In the genomic region with DNA sequence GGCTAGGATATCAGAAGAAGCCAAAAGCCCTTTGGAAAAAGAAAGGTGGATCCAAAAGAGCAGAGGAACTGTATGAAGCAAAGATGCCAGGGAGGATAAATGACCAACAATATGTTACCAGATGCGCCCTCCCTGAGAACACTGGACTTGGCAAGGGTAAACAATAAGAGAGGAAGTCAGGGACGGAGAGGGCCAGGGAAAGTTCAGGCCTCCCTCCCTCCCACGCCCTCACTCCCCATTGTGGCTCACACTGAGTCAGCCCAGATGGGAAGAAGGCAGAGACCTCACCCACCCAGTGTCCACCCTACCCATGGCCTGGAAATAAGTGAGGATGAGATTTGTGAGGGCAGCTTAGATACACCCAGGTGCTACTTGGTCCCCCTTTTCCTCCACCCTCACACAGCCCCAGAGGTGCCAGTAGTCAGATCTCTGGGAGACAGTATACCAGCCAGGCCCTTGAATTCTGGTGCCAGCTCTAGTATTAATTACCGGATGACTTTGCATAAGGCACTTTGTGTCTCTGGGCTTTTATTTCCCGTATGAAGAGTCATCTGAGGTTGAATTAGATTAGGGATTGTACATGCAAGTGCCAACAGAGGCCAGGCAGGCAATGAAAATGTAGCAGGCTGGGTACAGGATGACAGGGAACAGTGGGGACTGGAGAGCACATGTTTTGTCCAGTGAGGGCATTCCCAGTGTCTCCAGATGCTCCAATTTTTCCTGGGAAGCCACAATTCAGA, we compare ENCODE assay signal across 16 cellular contexts. TPM values are rescaled to one million over a fixed set of nuclear protein-coding genes. Genes with fewer than 3 reads are reported as not detected.
A peak's percentile ranks its signal among the peaks of the same experiment; 100 is the strongest.
DNase-seq lines count a peak whose midpoint lies in the region; ATAC-seq and TF ChIP-seq lines count a peak whose summit lies in the region.
"Had no signal": no experiment of that assay in that cellular context is flagged by ENCODE, and none has a peak within 500 bp of the region (broad histone marks: within the 10 kb centered on the region; RNA-seq: fewer than 3 reads in every experiment).

No MANE protein-coding gene starts in this region.

- no peak overlapping the region for H3K4me3 Mint-ChIP-seq in activated naive CD4-positive, alpha-beta T cell treated with anti-CD3 and anti-CD28 coated beads, Interleukin-2, amount 10 ng/mL, durations not matched to agents 7 days and 5 days
- H3K4me3 Mint-ChIP-seq: mesothelial cell of epicardium; stimulated activated naive B cell treated with anti-CD40 and anti-IgM and Interleukin-4, amounts not matched to agents 10 μg/mL and 1 μg/mL and 100 μg/mL, for 72 hours had no signal

- H3K27ac ChIP-seq in neuronal stem cell (replicated peaks; ENCODE audit: low read length): no peak overlapping the region
- H3K27ac ChIP-seq: neutrophil had no signal

- no peaks in the 10 kb centered on the region for H3K36me3 ChIP-seq in neuronal stem cell (replicated peaks in 1 of 2; ENCODE audit: control insufficient read depth in 2 of 2, insufficient read depth in 2 of 2, low read length in 2 of 2)
- H3K36me3 ChIP-seq: neutrophil had no signal

- CTCF ChIA-PET in activated naive CD4-positive, alpha-beta T cell treated with anti-CD3 and anti-CD28 coated beads, Interleukin-2, amount 10 ng/mL, durations not matched to agents 7 days and 5 days (lab: Charles Lee): interaction anchor here (0.8 to 1.6 kb wide), 3 partner anchors 9 to 115 kb away, joined by 3 to 4 read pairs (median 3); no protein-coding TSS in a partner anchor

- H3K27me3 Mint-ChIP-seq in activated naive CD4-positive, alpha-beta T cell treated with anti-CD3 and anti-CD28 coated beads, Interleukin-2, amount 10 ng/mL, durations not matched to agents 7 days and 5 days: peaks cover 4% of the 10 kb centered on the region
- H3K27me3 Mint-ChIP-seq: stimulated activated naive B cell treated with anti-CD40 and anti-IgM and Interleukin-4, amounts not matched to agents 10 μg/mL and 1 μg/mL and 100 μg/mL, for 72 hours had no signal

- no peak overlapping the region for H2BK15ac ChIP-seq in neuronal stem cell (ENCODE audit: low read length)

- peak; percentile 72 for ATAC-seq in SK-N-SH treated with all-trans-retinoic acid at 6 μM for 48 hours
- ATAC-seq in HG02642 (IDR thresholded peaks at IDR 0.05; ENCODE audit: poor library complexity, unreplicated experiment): no peak
- ATAC-seq: stimulated activated naive B cell treated with anti-CD40 and anti-IgM and Interleukin-4, amounts not matched to agents 10 μg/mL and 1 μg/mL and 100 μg/mL, for 72 hours had no signal

- no peaks in the 10 kb centered on the region for H3K27me3 ChIP-seq in neuronal stem cell (ENCODE audit: control insufficient read depth in 3 of 3, insufficient read depth in 3 of 3, low read depth in 1 of 3, low read length in 3 of 3)
- H3K27me3 ChIP-seq: neutrophil had no signal

- no peak overlapping the region for H2AK5ac ChIP-seq in neuronal stem cell (ENCODE audit: low read depth, low read length)

- peaks cover 0 to 1% of the 10 kb centered on the region in 2 donors for H3K9me3 ChIP-seq in neuronal stem cell (replicated peaks in 1 of 2; ENCODE audit: control insufficient read depth in 2 of 2, insufficient read depth in 1 of 2, low read depth in 1 of 2, low read length in 2 of 2)
- H3K9me3 ChIP-seq: neutrophil had no signal

- H4K91ac ChIP-seq in neuronal stem cell (ENCODE audit: low read depth, low read length, poor library complexity): no peak overlapping the region

- peak; percentile 60 for DNase-seq in CD1c-positive myeloid dendritic cell (ENCODE audit: extremely low spot score)
- peak; percentile 52 for DNase-seq in fibroblast of the aortic adventitia (ENCODE audit: low read depth)
- DNase-seq in neuronal stem cell (ENCODE audit: low spot score): no peak
- no peak for DNase-seq in activated naive CD4-positive, alpha-beta T cell treated with anti-CD3 and anti-CD28 coated beads, Interleukin-2, amount 10 ng/mL, durations not matched to agents 7 days and 5 days
- DNase-seq in glomerular visceral epithelial cell (ENCODE audit: extremely low spot score): no peak
- no peak for DNase-seq in NCI-H345 treated with DMSO at 0.1 percent for 48 hours (lab: John Stamatoyannopoulos, UW; ENCODE audit: unreplicated experiment)
- DNase-seq: activated CD4-positive, CD25-positive, alpha-beta regulatory T cell; activated effector memory CD4-positive, alpha-beta T cell treated with anti-CD3 and anti-CD28 coated beads, Interleukin-2, amount 50 U/mL, for 16 hours; dorsolateral prefrontal cortex; H7; small intestine; stimulated activated naive B cell treated with anti-CD40 and anti-IgM and Interleukin-4, amounts not matched to agents 10 μg/mL and 1 μg/mL and 100 μg/mL, for 72 hours had no signal

- H3K4me2 ChIP-seq in neuronal stem cell (ENCODE audit: insufficient read depth, low read length, poor library complexity, severe bottlenecking): no peak overlapping the region

- no peak overlapping the region for H4K8ac ChIP-seq in neuronal stem cell (ENCODE audit: low read depth, low read length)

- H3K23ac ChIP-seq in neuronal stem cell (ENCODE audit: low read depth, low read length, poor library complexity): no peak overlapping the region

- H2BK12ac ChIP-seq in neuronal stem cell (ENCODE audit: low read length): no peak overlapping the region

- no CpG with 5 or more reads among the region's 5 CpGs for WGBS in neuronal stem cell (ENCODE audit: extremely low coverage in 2 of 2, insufficient read length in 2 of 2, insufficient replicate concordance in 1 of 2), 2 donors

- no peak for TF ChIP-seq CTCF in fibroblast of the aortic adventitia (IDR thresholded peaks at IDR 0.05; ENCODE audit: insufficient read depth, low read length)

- H3K36me3 Mint-ChIP-seq in activated naive CD4-positive, alpha-beta T cell treated with anti-CD3 and anti-CD28 coated beads, Interleukin-2, amount 10 ng/mL, durations not matched to agents 7 days and 5 days: no peaks in the 10 kb centered on the region
- H3K36me3 Mint-ChIP-seq: mesothelial cell of epicardium; stimulated activated naive B cell treated with anti-CD40 and anti-IgM and Interleukin-4, amounts not matched to agents 10 μg/mL and 1 μg/mL and 100 μg/mL, for 72 hours had no signal

- H3K4me1 Mint-ChIP-seq in activated naive CD4-positive, alpha-beta T cell treated with anti-CD3 and anti-CD28 coated beads, Interleukin-2, amount 10 ng/mL, durations not matched to agents 7 days and 5 days: peaks cover 2% of the 10 kb centered on the region
- H3K4me1 Mint-ChIP-seq: mesothelial cell of epicardium had no signal

- no peak overlapping the region for H3K27ac Mint-ChIP-seq in activated naive CD4-positive, alpha-beta T cell treated with anti-CD3 and anti-CD28 coated beads, Interleukin-2, amount 10 ng/mL, durations not matched to agents 7 days and 5 days
- H3K27ac Mint-ChIP-seq: mesothelial cell of epicardium; stimulated activated naive B cell treated with anti-CD40 and anti-IgM and Interleukin-4, amounts not matched to agents 10 μg/mL and 1 μg/mL and 100 μg/mL, for 72 hours had no signal

- peak overlapping the region; percentile 5 for H3K18ac ChIP-seq in neuronal stem cell (ENCODE audit: low read length)

- H3K4me3 ChIP-seq in fibroblast of the aortic adventitia (ENCODE audit: low read depth, low read length): no peak overlapping the region
- H3K4me3 ChIP-seq in neuronal stem cell (ENCODE audit: low read length in 2 of 2): no peak overlapping the region
- H3K4me3 ChIP-seq: dorsolateral prefrontal cortex had no signal

- H2BK120ac ChIP-seq in neuronal stem cell (ENCODE audit: low read depth, low read length): no peak overlapping the region

- peaks cover 0 to 3% of the 10 kb centered on the region in 2 donors for H3K4me1 ChIP-seq in neuronal stem cell (ENCODE audit: control insufficient read depth in 2 of 2, insufficient read depth in 1 of 2, low read depth in 1 of 2, low read length in 2 of 2)

- no peaks in the 10 kb centered on the region for H3K9me3 Mint-ChIP-seq in activated naive CD4-positive, alpha-beta T cell treated with anti-CD3 and anti-CD28 coated beads, Interleukin-2, amount 10 ng/mL, durations not matched to agents 7 days and 5 days
- H3K9me3 Mint-ChIP-seq: stimulated activated naive B cell treated with anti-CD40 and anti-IgM and Interleukin-4, amounts not matched to agents 10 μg/mL and 1 μg/mL and 100 μg/mL, for 72 hours had no signal

- no peak overlapping the region for H3K9ac ChIP-seq in neuronal stem cell (ENCODE audit: low read depth, low read length, poor library complexity)

- no peak overlapping the region for H3K14ac ChIP-seq in neuronal stem cell (ENCODE audit: low read length)

- H2AFZ ChIP-seq in neuronal stem cell (ENCODE audit: low read length): no peak overlapping the region

- H3K4ac ChIP-seq in neuronal stem cell (ENCODE audit: low read length): no peak overlapping the region

- H3K79me1 ChIP-seq in neuronal stem cell (ENCODE audit: low read depth, low read length): no peaks in the 10 kb centered on the region

- no peak overlapping the region for H2BK5ac ChIP-seq in neuronal stem cell (ENCODE audit: low read length)

TF ChIP-seq in SK-N-SH treated with all-trans-retinoic acid at 6 μM for 48 hours, 23 proteins besides CTCF, POLR2A, EP300 and RAD21:
- TF ChIP-seq, protein P1, sequence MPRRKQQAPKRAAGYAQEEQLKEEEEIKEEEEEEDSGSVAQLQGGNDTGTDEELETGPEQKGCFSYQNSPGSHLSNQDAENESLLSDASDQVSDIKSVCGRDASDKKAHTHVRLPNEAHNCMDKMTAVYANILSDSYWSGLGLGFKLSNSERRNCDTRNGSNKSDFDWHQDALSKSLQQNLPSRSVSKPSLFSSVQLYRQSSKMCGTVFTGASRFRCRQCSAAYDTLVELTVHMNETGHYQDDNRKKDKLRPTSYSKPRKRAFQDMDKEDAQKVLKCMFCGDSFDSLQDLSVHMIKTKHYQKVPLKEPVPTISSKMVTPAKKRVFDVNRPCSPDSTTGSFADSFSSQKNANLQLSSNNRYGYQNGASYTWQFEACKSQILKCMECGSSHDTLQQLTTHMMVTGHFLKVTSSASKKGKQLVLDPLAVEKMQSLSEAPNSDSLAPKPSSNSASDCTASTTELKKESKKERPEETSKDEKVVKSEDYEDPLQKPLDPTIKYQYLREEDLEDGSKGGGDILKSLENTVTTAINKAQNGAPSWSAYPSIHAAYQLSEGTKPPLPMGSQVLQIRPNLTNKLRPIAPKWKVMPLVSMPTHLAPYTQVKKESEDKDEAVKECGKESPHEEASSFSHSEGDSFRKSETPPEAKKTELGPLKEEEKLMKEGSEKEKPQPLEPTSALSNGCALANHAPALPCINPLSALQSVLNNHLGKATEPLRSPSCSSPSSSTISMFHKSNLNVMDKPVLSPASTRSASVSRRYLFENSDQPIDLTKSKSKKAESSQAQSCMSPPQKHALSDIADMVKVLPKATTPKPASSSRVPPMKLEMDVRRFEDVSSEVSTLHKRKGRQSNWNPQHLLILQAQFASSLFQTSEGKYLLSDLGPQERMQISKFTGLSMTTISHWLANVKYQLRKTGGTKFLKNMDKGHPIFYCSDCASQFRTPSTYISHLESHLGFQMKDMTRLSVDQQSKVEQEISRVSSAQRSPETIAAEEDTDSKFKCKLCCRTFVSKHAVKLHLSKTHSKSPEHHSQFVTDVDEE (CRISPR knock-in tag; IDR thresholded peaks at IDR 0.05): no peak
- TF ChIP-seq ISL1 (CRISPR knock-in tag; IDR thresholded peaks at IDR 0.05): peak; percentile 36; the same call in 1 of the 2 replicates
TF ChIP-seq in SK-N-SH treated with all-trans-retinoic acid at 6 μM for 48 hours: peak in this region for 1.

RNA-seq across cellular contexts. Expression of a gene that starts 35.1 kb away (rescaled TPM):
- total RNA-seq in fibroblast of the aortic adventitia (ENCODE audit: low replicate concordance): 0.81 and 1.6 TPM in 2 replicates
- 9.6 TPM for polyA plus RNA-seq in neuronal stem cell (2013, experiment 1 of 2)
- 9.9 TPM for polyA plus RNA-seq in neuronal stem cell (2013, experiment 2 of 2)

Comparison
In these comparisons a context has a peak if more than half of its experiments do, and no peak if none do; other contexts are left out.
1. DNase-seq: peak in CD1c-positive myeloid dendritic cell (single experiment) and fibroblast of the aortic adventitia (single experiment); none in neuronal stem cell (single experiment), activated naive CD4-positive, alpha-beta T cell treated with anti-CD3 and anti-CD28 coated beads, Interleukin-2, amount 10 ng/mL, durations not matched to agents 7 days and 5 days (single experiment), glomerular visceral epithelial cell (single experiment) and NCI-H345 treated with DMSO at 0.1 percent for 48 hours (single experiment).